ENCODE assay signal across 1 cellular context in the genomic region with DNA sequence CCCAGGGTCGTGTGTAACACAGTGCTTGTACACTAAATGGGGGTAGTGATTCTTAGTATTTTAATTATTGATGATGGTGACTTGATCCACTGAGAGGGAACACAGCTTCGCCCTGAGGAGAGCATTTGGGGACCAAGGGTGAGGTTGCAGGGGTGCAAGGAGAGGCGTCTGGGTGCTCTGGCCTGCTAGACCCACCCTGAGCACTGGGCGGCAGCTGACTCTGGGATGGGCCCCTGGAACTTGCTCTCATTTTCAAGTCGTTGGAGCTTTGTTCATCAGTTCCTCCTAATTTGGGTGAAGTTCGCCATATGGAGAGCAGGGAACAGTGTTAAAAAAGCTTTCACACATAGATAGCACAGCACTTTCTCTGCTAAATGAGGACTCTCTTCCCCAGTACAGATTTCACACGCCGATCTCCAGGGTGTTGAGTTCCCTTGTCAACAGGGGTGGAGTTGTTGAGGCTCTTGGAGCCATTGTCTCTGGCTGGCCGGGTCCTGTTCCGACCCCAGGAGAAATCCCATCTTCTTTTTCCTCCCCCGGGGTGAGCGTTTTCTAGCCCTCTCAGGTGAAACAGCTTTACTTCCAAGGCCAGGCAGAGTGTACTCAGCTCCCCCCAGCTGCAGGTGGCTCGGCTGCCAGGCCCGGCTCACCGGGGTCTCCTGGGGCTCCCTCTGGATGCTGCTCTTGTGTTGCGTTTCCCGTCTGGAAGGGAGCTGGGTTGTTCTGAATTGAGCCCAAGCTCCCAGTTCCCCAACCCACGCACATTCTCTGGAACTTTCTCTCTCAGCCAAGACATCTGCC.
TF ChIP-seq lines count a peak whose summit lies in the region.

No MANE protein-coding gene starts in this region.

TF ChIP-seq in IMR-90, 13 proteins besides CTCF, POLR2A, EP300 and RAD21:
- TF ChIP-seq CEBPB (IDR thresholded peaks at IDR 0.05; ENCODE audit: low read depth, low read length) (no peak), MAZ (IDR thresholded peaks at IDR 0.05; ENCODE audit: borderline replicate concordance, low read depth, low read length) (no peak), RCOR1 (IDR thresholded peaks at IDR 0.05; ENCODE audit: insufficient replicate concordance, low read length) (no peak), MXI1 (IDR thresholded peaks at IDR 0.05; ENCODE audit: borderline replicate concordance, low read depth, low read length) (no peak), BHLHE40 (IDR thresholded peaks at IDR 0.05; ENCODE audit: low read depth, low read length) (no peak), FOS (IDR thresholded peaks at IDR 0.05; ENCODE audit: low read depth, low read length) (no peak), SMC3 (IDR thresholded peaks at IDR 0.05; ENCODE audit: low read depth, low read length) (no peak), MAFK (IDR thresholded peaks at IDR 0.05; ENCODE audit: low read depth, low read length) (no peak), NFE2L2 (IDR thresholded peaks at IDR 0.05; ENCODE audit: low read depth, low read length) (no peak), CHD1 (IDR thresholded peaks at IDR 0.05; ENCODE audit: low read depth, low read length) (no peak), RFX5 (IDR thresholded peaks at IDR 0.05; ENCODE audit: low read depth, low read length) (no peak)
- TF ChIP-seq, protein P1, sequence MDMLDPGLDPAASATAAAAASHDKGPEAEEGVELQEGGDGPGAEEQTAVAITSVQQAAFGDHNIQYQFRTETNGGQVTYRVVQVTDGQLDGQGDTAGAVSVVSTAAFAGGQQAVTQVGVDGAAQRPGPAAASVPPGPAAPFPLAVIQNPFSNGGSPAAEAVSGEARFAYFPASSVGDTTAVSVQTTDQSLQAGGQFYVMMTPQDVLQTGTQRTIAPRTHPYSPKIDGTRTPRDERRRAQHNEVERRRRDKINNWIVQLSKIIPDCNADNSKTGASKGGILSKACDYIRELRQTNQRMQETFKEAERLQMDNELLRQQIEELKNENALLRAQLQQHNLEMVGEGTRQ (IDR thresholded peaks at IDR 0.05; ENCODE audit: low read depth, low read length), result no peak
- TF ChIP-seq, protein P2, sequence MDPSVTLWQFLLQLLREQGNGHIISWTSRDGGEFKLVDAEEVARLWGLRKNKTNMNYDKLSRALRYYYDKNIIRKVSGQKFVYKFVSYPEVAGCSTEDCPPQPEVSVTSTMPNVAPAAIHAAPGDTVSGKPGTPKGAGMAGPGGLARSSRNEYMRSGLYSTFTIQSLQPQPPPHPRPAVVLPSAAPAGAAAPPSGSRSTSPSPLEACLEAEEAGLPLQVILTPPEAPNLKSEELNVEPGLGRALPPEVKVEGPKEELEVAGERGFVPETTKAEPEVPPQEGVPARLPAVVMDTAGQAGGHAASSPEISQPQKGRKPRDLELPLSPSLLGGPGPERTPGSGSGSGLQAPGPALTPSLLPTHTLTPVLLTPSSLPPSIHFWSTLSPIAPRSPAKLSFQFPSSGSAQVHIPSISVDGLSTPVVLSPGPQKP (IDR thresholded peaks at IDR 0.05; ENCODE audit: borderline replicate concordance, low read depth, low read length), result no peak
